1 cellular context compared by ENCODE assay signal in genomic region chr15:36449084-36449661, GRCh38.
TF ChIP-seq lines count a peak whose summit lies in the region.

No MANE protein-coding gene starts in this region.

TF ChIP-seq in GM23338, 12 proteins besides CTCF, POLR2A, EP300 and RAD21 (continued from another document):
- TF ChIP-seq ZNF462 (CRISPR knock-in tag; IDR thresholded peaks at IDR 0.05) = no peak
TF ChIP-seq in GM23338: peak in this region for 0.
